Comparison of ENCODE assay signal across 8 cellular contexts in genomic region chr6:3068329-3069223, GRCh38. TPM values are rescaled to one million over a fixed set of nuclear protein-coding genes. Genes with fewer than 3 reads are reported as not detected.
A peak's percentile ranks its signal among the peaks of the same experiment; 100 is the strongest.
DNase-seq lines count a peak whose midpoint lies in the region; ATAC-seq and TF ChIP-seq lines count a peak whose summit lies in the region.

Gene RIPK1 (plus strand): TSS chr6:3068494. CDS start chr6:3076824, 8,330 bp downstream.

- H4K20me1 ChIP-seq in MM.1S (ENCODE audit: insufficient read depth, low read length): 0 out of 2 replicates have a peak, but pooled peaks cover 3% of the 10 kb centered on the region
- peaks cover 15% of the 10 kb centered on the region for H4K20me1 ChIP-seq in SK-N-SH (ENCODE audit: insufficient read depth)
- peaks cover 18% of the 10 kb centered on the region for H4K20me1 ChIP-seq in osteoblast (ENCODE audit: insufficient read depth, low read length)

- H3K4me3 ChIP-seq in GM06990 (replicated peaks; ENCODE audit: low read depth, low read length): peak within 1 kb of the TSS; percentile 76
- peak within 1 kb of the TSS; percentile 80 for H3K4me3 ChIP-seq in MM.1S (ENCODE audit: low read length)
- H3K4me3 ChIP-seq in SK-N-SH (ENCODE audit: low read depth in 2 of 2, low read length in 1 of 2): peak within 1 kb of the TSS; percentile 90 to 93
- H3K4me3 ChIP-seq in osteoblast (ENCODE audit: insufficient read depth, low read length): peak within 1 kb of the TSS; percentile 87
- H3K4me3 ChIP-seq in thoracic aorta: peak within 1 kb of the TSS; percentile 81

- H3K36me3 ChIP-seq in GM06990 (ENCODE audit: control insufficient read depth, insufficient read depth, low read length): no peaks in the 10 kb centered on the region; the same call in 1 of the 2 replicates
- no peaks in the 10 kb centered on the region for H3K36me3 ChIP-seq in MM.1S (replicated peaks; ENCODE audit: insufficient read depth, low read length)
- H3K36me3 ChIP-seq in SK-N-SH (replicated peaks in 1 of 2; ENCODE audit: control insufficient read depth in 1 of 2, insufficient read depth in 2 of 2, low read length in 1 of 2): peaks cover 12 to 15% of the 10 kb centered on the region in 2 experiments
- H3K36me3 ChIP-seq in osteoblast (ENCODE audit: insufficient read depth, low read length): peaks cover 6% of the 10 kb centered on the region
- H3K36me3 ChIP-seq in thoracic aorta: peaks cover 5% of the 10 kb centered on the region

- H2AFZ ChIP-seq in MM.1S (ENCODE audit: low read length): peak within 1 kb of the TSS; percentile 61
- peak within 1 kb of the TSS; percentile 84 for H2AFZ ChIP-seq in SK-N-SH (ENCODE audit: low read depth)
- peak within 1 kb of the TSS; percentile 80 for H2AFZ ChIP-seq in osteoblast (ENCODE audit: low read length)

- peak within 1 kb of the TSS; percentile 68 for H3K4me2 ChIP-seq in MM.1S (ENCODE audit: low read depth, low read length)
- peak within 1 kb of the TSS; percentile 95 for H3K4me2 ChIP-seq in SK-N-SH
- H3K4me2 ChIP-seq in osteoblast (ENCODE audit: insufficient read depth, low read length): peak within 1 kb of the TSS; percentile 90

- DNase-seq in GM06990 (ENCODE audit: extremely low read depth, insufficient read length) (peak; percentile 97), HCEC 1CT (peak; percentile 92), MM.1S (peak; percentile 90), SK-N-SH (peak; percentile 98), globus pallidus (ENCODE audit: low spot score) (peak; percentile 89), osteoblast (ENCODE audit: insufficient read length, low spot score, missing footprints) (peak; percentile 99), thoracic aorta (ENCODE audit: low spot score) (peak; percentile 47)
- peak; percentile 95 for DNase-seq in activated naive CD4-positive, alpha-beta T cell treated with anti-CD3 and anti-CD28 coated beads, Interleukin-2, amount 50 U/mL, for 16 hours

- H3K27ac ChIP-seq in MM.1S (ENCODE audit: low read length) (peak within 1 kb of the TSS; percentile 95), SK-N-SH (ENCODE audit: low read depth in 2 of 2, low read length in 1 of 2) (peak within 1 kb of the TSS; percentile 95 to 98), osteoblast (ENCODE audit: low read depth, low read length) (peak within 1 kb of the TSS; percentile 93), thoracic aorta (peak within 1 kb of the TSS; percentile 97)

- POLR2A ChIA-PET in SK-N-SH (lab: Yijun Ruan, JAX): interaction anchor here (0.6 to 2.4 kb wide), 6 partner anchors 14 to 229 kb away, joined by 3 to 19 read pairs (median 4); no protein-coding TSS in a partner anchor

- peak; percentile 45 for TF ChIP-seq RAD21 in SK-N-SH (IDR thresholded peaks at IDR 0.05; ENCODE audit: low read length)

- no peak for TF ChIP-seq EP300 in SK-N-SH (IDR thresholded peaks at IDR 0.05; ENCODE audit: borderline replicate concordance in 1 of 2, low read depth in 1 of 2, low read length in 1 of 2)

- H3K4me1 ChIP-seq in MM.1S (ENCODE audit: low read length) (no peaks in the 10 kb centered on the region), SK-N-SH (ENCODE audit: control insufficient read depth in 1 of 2, insufficient read depth in 2 of 2, low read depth in 1 of 2, low read length in 1 of 2) (peaks cover 7 to 14% of the 10 kb centered on the region in 2 experiments; a peak in 3 of 4 replicates), osteoblast (ENCODE audit: insufficient read depth, low read length) (peaks cover 9% of the 10 kb centered on the region), thoracic aorta (ENCODE audit: control insufficient read depth in 1 of 2, low read depth in 2 of 2) (peaks cover 19 to 55% of the 10 kb centered on the region in 2 donors)

- H3F3A ChIP-seq in MM.1S (ENCODE audit: insufficient read depth, low read length) (peaks cover 13% of the 10 kb centered on the region), SK-N-SH (replicated peaks; ENCODE audit: insufficient read depth) (peaks cover 31% of the 10 kb centered on the region)

- CTCF ChIA-PET in SK-N-SH (lab: Yijun Ruan, JAX): interaction anchor here (1.0 to 2.3 kb wide), 7 partner anchors 9 to 318 kb away, joined by 3 to 10 read pairs (median 4); partner anchors contain the start of gene MYLK4

- H3K79me2 ChIP-seq in MM.1S (ENCODE audit: low read length) (peaks cover 54% of the 10 kb centered on the region), SK-N-SH (ENCODE audit: insufficient read depth) (peaks cover 64% of the 10 kb centered on the region), osteoblast (ENCODE audit: insufficient read depth, low read length) (peaks cover 41% of the 10 kb centered on the region)

- ATAC-seq in thoracic aorta (ENCODE audit: insufficient number of reproducible peaks, low FRiP score, low read depth): peak; percentile 70

- H3K9me2 ChIP-seq in MM.1S (replicated peaks; ENCODE audit: insufficient read depth, low read length) (no peaks in the 10 kb centered on the region), SK-N-SH (no peaks in the 10 kb centered on the region)

- 2% methylated on average over 13 of the region's 112 CpGs for WGBS in SK-N-SH (ENCODE audit: low lambda C conversion rate)

- TF ChIP-seq CTCF in GM06990 (IDR thresholded peaks at IDR 0.05; ENCODE audit: insufficient read depth, low read length, poor library complexity, severe bottlenecking) (peak; percentile 38), MM.1S (IDR thresholded peaks at IDR 0.05; ENCODE audit: low read length) (peak; percentile 34), SK-N-SH (IDR thresholded peaks at IDR 0.05) (peak; percentile 42), osteoblast (IDR thresholded peaks at IDR 0.05; ENCODE audit: extremely low read depth, low read depth, low read length) (peak; percentile 34), thoracic aorta (IDR thresholded peaks at IDR 0.05) (peak; percentile 23)

- peak within 1 kb of the TSS; percentile 93 for H3K9ac ChIP-seq in MM.1S (ENCODE audit: low read length)
- peak within 1 kb of the TSS; percentile 98 for H3K9ac ChIP-seq in SK-N-SH

- H3K9me3 ChIP-seq in MM.1S (replicated peaks; ENCODE audit: insufficient read depth, low read length): no peaks in the 10 kb centered on the region
- no peaks in the 10 kb centered on the region for H3K9me3 ChIP-seq in SK-N-SH
- H3K9me3 ChIP-seq in osteoblast (ENCODE audit: low read depth, low read length): no peaks in the 10 kb centered on the region
- no peaks in the 10 kb centered on the region for H3K9me3 ChIP-seq in thoracic aorta

- H3K27me3 ChIP-seq in GM06990 (replicated peaks; ENCODE audit: control insufficient read depth, insufficient read depth, low read length): no peaks in the 10 kb centered on the region
- no peaks in the 10 kb centered on the region for H3K27me3 ChIP-seq in MM.1S (replicated peaks; ENCODE audit: insufficient read depth, low read length)
- H3K27me3 ChIP-seq in SK-N-SH (ENCODE audit: insufficient read depth): no peaks in the 10 kb centered on the region
- no peaks in the 10 kb centered on the region for H3K27me3 ChIP-seq in osteoblast (ENCODE audit: insufficient read depth, low read length)
- H3K27me3 ChIP-seq in thoracic aorta (replicated peaks; ENCODE audit: insufficient read depth): no peaks in the 10 kb centered on the region

TF ChIP-seq in SK-N-SH, 30 proteins besides CTCF, POLR2A, EP300 and RAD21 (continues in another document):
- no peak for TF ChIP-seq RFX5 (IDR thresholded peaks at IDR 0.05; ENCODE audit: low read length)
- no peak for TF ChIP-seq USF2 (IDR thresholded peaks at IDR 0.05; ENCODE audit: borderline replicate concordance, low read depth, low read length)
- no peak; the same call in none of the 2 replicates for TF ChIP-seq TAF1 (IDR thresholded peaks at IDR 0.05; ENCODE audit: borderline replicate concordance, low read depth, low read length)
- TF ChIP-seq NRF1 (IDR thresholded peaks at IDR 0.05; ENCODE audit: low read depth, low read length): peak; percentile 35
- peak; percentile 33; the same call in 1 of the 2 replicates for TF ChIP-seq RCOR1 (IDR thresholded peaks at IDR 0.05; ENCODE audit: low read length)
- TF ChIP-seq POLR2AphosphoS5 (IDR thresholded peaks at IDR 0.05; ENCODE audit: low read depth, low read length): peak; percentile 69
- TF ChIP-seq ELF1 (IDR thresholded peaks at IDR 0.05): peak; percentile 89
- TF ChIP-seq MXI1 (IDR thresholded peaks at IDR 0.05; ENCODE audit: low read depth, low read length): peak; percentile 59
- peak; percentile 65; the same call in 1 of the 2 replicates for TF ChIP-seq SIN3A (IDR thresholded peaks at IDR 0.05; ENCODE audit: borderline replicate concordance, low read depth, low read length)
- peak; percentile 70 for TF ChIP-seq CHD2 (IDR thresholded peaks at IDR 0.05; ENCODE audit: low read length, partially characterized antibody)
- 0 out of 2 replicates have a peak, but pooled peaks have one; percentile 2 for TF ChIP-seq TEAD4 (IDR thresholded peaks at IDR 0.05; ENCODE audit: borderline replicate concordance, insufficient read depth)
- peak; percentile 11; the same call in 1 of the 2 replicates for TF ChIP-seq PBX3 (IDR thresholded peaks at IDR 0.05)
- TF ChIP-seq GATA2 (CRISPR knock-in tag; IDR thresholded peaks at IDR 0.05): no peak
- peak; percentile 49; the same call in 1 of the 2 replicates for TF ChIP-seq MAX (IDR thresholded peaks at IDR 0.05; ENCODE audit: low read depth)
- peak; percentile 83 for TF ChIP-seq GABPA (IDR thresholded peaks at IDR 0.05; ENCODE audit: low read depth)

RNA-seq across cellular contexts. Expression of gene RIPK1, which starts in this region (rescaled TPM):
- polyA plus RNA-seq in SK-N-SH (2012; rRNA removed): 12.0 and 15.7 TPM in 2 replicates
- polyA plus RNA-seq in SK-N-SH (2012; cell fraction: cytosol; rRNA removed): 13.2 and 14.1 TPM in 2 replicates
- polyA plus RNA-seq in SK-N-SH (2012; cell fraction: nucleus; rRNA removed): 20.4 and 28.0 TPM in 2 replicates
- total RNA-seq in osteoblast: 28.0 and 29.3 TPM in 2 replicates
- total RNA-seq in thoracic aorta: 10 to 100 TPM; 17.2 to 44.5 TPM

Comparison
In these comparisons a context has a peak if more than half of its experiments do, and no peak if none do; other contexts are left out.
1. Peak in every context shown above with its lines: DNase-seq, ATAC-seq, H3K4me3 ChIP-seq and H3K27ac ChIP-seq.
2. DNase-seq: peak in every context shown above with its lines; median percentile 99 in osteoblast; 98 in SK-N-SH; 97 in GM06990; 95 in activated naive CD4-positive, alpha-beta T cell treated with anti-CD3 and anti-CD28 coated beads, Interleukin-2, amount 50 U/mL, for 16 hours; 92 in HCEC 1CT; 90 in MM.1S; 89 in globus pallidus; 47 in thoracic aorta.